In genomic region chr1:22877112-22877915, GRCh38 we compare ENCODE assay signal across 24 cellular contexts.
"Had no signal": no experiment of that assay in that cellular context is flagged by ENCODE, and none has a peak within 500 bp of the region (broad histone marks: within the 10 kb centered on the region; RNA-seq: fewer than 3 reads in every experiment).

No MANE protein-coding gene starts in this region.

- DNase-seq: activated CD4-positive, alpha-beta memory T cell treated with anti-CD3 and anti-CD28 coated beads, Interleukin-2, amount 10 ng/mL, durations not matched to agents 7 days and 5 days; activated CD4-positive, alpha-beta T cell treated with anti-CD3 and anti-CD28 coated beads for 4 hours; activated naive CD4-positive, alpha-beta T cell; activated naive CD8-positive, alpha-beta T cell treated with anti-CD3 and anti-CD28 coated beads, Interleukin-2, amount 10 ng/mL, durations not matched to agents 7 days and 5 days; activated T-cell treated with anti-CD3 and anti-CD28 coated beads, Interleukin-2, amount 50 U/mL, for 1 hour; amygdala; central memory CD4-positive, alpha-beta T cell; dorsolateral prefrontal cortex; kidney; left lung; stimulated activated CD4-positive, alpha-beta T cell treated with anti-CD3 and anti-CD28 coated beads, Interleukin-4, amount 100 ng/mL, for 24 hours; stomach; T-helper 17 cell; trophoblast cell had no signal

- H3K9me3 ChIP-seq: gastroesophageal sphincter, heart left ventricle, left lung, psoas muscle, stomach, vagina had no signal

- H3K4me2 ChIP-seq: smooth muscle cell had no signal

- H3K9me3 Mint-ChIP-seq: activated CD4-positive, alpha-beta memory T cell treated with anti-CD3 and anti-CD28 coated beads, Interleukin-2, amount 10 ng/mL, durations not matched to agents 7 days and 5 days; activated naive CD8-positive, alpha-beta T cell treated with anti-CD3 and anti-CD28 coated beads, Interleukin-2, amount 10 ng/mL, durations not matched to agents 7 days and 5 days; activated T-helper 17 cell treated with anti-CD3 and anti-CD28 coated beads, Interleukin-2, amount 50 U/mL, for 72 hours; brain; neural crest cell; stimulated activated effector memory CD8-positive, alpha-beta T cell treated with anti-CD3 and anti-CD28 coated beads, Interleukin-12 subunit alpha, Interleukin-12 subunit beta, amount 100 ng/mL, for 72 hours had no signal

- H3K27ac Mint-ChIP-seq: activated CD4-positive, alpha-beta memory T cell treated with anti-CD3 and anti-CD28 coated beads, Interleukin-2, amount 10 ng/mL, durations not matched to agents 7 days and 5 days; activated naive CD8-positive, alpha-beta T cell treated with anti-CD3 and anti-CD28 coated beads, Interleukin-2, amount 10 ng/mL, durations not matched to agents 7 days and 5 days; activated T-helper 17 cell treated with anti-CD3 and anti-CD28 coated beads, Interleukin-2, amount 50 U/mL, for 72 hours; stimulated activated effector memory CD8-positive, alpha-beta T cell treated with anti-CD3 and anti-CD28 coated beads, Interleukin-12 subunit alpha, Interleukin-12 subunit beta, amount 100 ng/mL, for 72 hours; T-helper 17 cell had no signal

- ATAC-seq: activated T-helper 17 cell treated with anti-CD3 and anti-CD28 coated beads, Interleukin-2, amount 50 U/mL, for 72 hours; stimulated activated effector memory CD8-positive, alpha-beta T cell treated with anti-CD3 and anti-CD28 coated beads, Interleukin-12 subunit alpha, Interleukin-12 subunit beta, amount 100 ng/mL, for 72 hours; T-helper 17 cell had no signal

- H3K36me3 ChIP-seq: gastroesophageal sphincter, heart left ventricle, left lung, stomach, vagina had no signal

- H3K4me1 ChIP-seq: gastroesophageal sphincter, heart left ventricle, left lung, psoas muscle, stomach, vagina had no signal

- H3K36me3 Mint-ChIP-seq: activated naive CD8-positive, alpha-beta T cell treated with anti-CD3 and anti-CD28 coated beads, Interleukin-2, amount 10 ng/mL, durations not matched to agents 7 days and 5 days; stimulated activated effector memory CD8-positive, alpha-beta T cell treated with anti-CD3 and anti-CD28 coated beads, Interleukin-12 subunit alpha, Interleukin-12 subunit beta, amount 100 ng/mL, for 72 hours had no signal

- H3K4me1 Mint-ChIP-seq: activated CD4-positive, alpha-beta memory T cell treated with anti-CD3 and anti-CD28 coated beads, Interleukin-2, amount 10 ng/mL, durations not matched to agents 7 days and 5 days; activated naive CD8-positive, alpha-beta T cell treated with anti-CD3 and anti-CD28 coated beads, Interleukin-2, amount 10 ng/mL, durations not matched to agents 7 days and 5 days; activated T-helper 17 cell treated with anti-CD3 and anti-CD28 coated beads, Interleukin-2, amount 50 U/mL, for 72 hours; stimulated activated effector memory CD8-positive, alpha-beta T cell treated with anti-CD3 and anti-CD28 coated beads, Interleukin-12 subunit alpha, Interleukin-12 subunit beta, amount 100 ng/mL, for 72 hours; T-helper 17 cell had no signal

- H3K27me3 Mint-ChIP-seq: activated naive CD8-positive, alpha-beta T cell treated with anti-CD3 and anti-CD28 coated beads, Interleukin-2, amount 10 ng/mL, durations not matched to agents 7 days and 5 days; brain had no signal

- H3K27ac ChIP-seq: dorsolateral prefrontal cortex, gastroesophageal sphincter, heart left ventricle, left lung, psoas muscle, stomach, vagina had no signal

- FAIRE-seq: colon, kidney had no signal

- H3K27me3 ChIP-seq: dorsolateral prefrontal cortex, vagina had no signal

- H3K4me3 Mint-ChIP-seq: activated CD4-positive, alpha-beta memory T cell treated with anti-CD3 and anti-CD28 coated beads, Interleukin-2, amount 10 ng/mL, durations not matched to agents 7 days and 5 days; activated naive CD8-positive, alpha-beta T cell treated with anti-CD3 and anti-CD28 coated beads, Interleukin-2, amount 10 ng/mL, durations not matched to agents 7 days and 5 days; activated T-helper 17 cell treated with anti-CD3 and anti-CD28 coated beads, Interleukin-2, amount 50 U/mL, for 72 hours; brain; neural crest cell; stimulated activated effector memory CD8-positive, alpha-beta T cell treated with anti-CD3 and anti-CD28 coated beads, Interleukin-12 subunit alpha, Interleukin-12 subunit beta, amount 100 ng/mL, for 72 hours; T-helper 17 cell had no signal

- H3K4me3 ChIP-seq: dorsolateral prefrontal cortex, gastroesophageal sphincter, heart left ventricle, left lung, psoas muscle, smooth muscle cell, stomach, vagina had no signal
